Comparison of ENCODE assay signal across 10 cellular contexts in the genomic region with DNA sequence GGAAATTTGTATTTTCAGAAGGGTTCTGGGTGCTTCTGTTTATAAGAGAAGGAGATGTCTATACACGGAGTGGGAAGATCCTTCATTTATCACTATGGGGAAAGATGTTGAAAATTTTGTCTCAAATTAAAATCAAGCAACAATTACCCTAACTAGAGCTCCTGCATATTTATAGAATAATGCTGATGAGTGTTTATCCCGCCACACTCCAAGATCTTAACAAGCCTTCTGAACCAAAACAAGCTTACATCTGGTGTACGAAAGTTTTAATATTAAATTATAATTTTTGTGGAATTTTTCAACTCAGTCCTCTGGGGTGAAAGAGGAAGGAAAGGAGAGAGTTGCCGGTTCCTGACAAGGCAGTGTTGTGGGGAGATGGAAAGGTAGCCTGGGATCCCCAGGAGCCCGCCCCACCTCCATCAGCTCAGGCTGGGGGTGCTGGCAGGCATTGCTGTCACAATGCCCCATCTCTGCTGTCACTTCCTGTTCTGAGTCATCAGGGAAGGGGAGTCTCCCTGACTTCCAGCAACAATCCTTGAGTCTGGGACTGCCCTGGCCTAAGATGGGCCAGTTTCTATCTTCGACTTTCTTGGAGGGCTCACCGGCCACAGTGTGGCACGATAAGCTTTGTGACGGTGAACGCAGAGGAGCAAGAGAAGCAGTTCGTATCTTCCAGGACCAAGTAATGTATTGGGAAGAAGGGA.
A peak's percentile ranks its signal among the peaks of the same experiment; 100 is the strongest.
DNase-seq lines count a peak whose midpoint lies in the region; ATAC-seq and TF ChIP-seq lines count a peak whose summit lies in the region.
"Had no signal": no experiment of that assay in that cellular context is flagged by ENCODE, and none has a peak within 500 bp of the region (broad histone marks: within the 10 kb centered on the region; RNA-seq: fewer than 3 reads in every experiment).

No MANE protein-coding gene starts in this region.

- TF ChIP-seq CTCF in hepatocyte (IDR thresholded peaks at IDR 0.05; ENCODE audit: poor library complexity) = no peak
- TF ChIP-seq CTCF in thyroid gland (IDR thresholded peaks at IDR 0.05) = no peak

- no peak for ATAC-seq in activated T-cell treated with anti-CD3 and anti-CD28 coated beads, Interleukin-2, amount 50 U/mL, for 4 hours
- ATAC-seq in activated T-helper 17 cell treated with anti-CD3 and anti-CD28 coated beads, Interleukin-2, amount 50 U/mL, for 72 hours (replicated peaks) = peak; percentile 45
- no peak for ATAC-seq in HG03039 (IDR thresholded peaks at IDR 0.05; ENCODE audit: unreplicated experiment)

- no peak overlapping the region for H3K4me2 ChIP-seq in hepatocyte

- no peak for TF ChIP-seq POLR2A in thyroid gland (IDR thresholded peaks at IDR 0.05)

- no peak overlapping the region for H2AFZ ChIP-seq in hepatocyte

- H3K36me3 Mint-ChIP-seq in activated T-cell treated with anti-CD3 and anti-CD28 coated beads, Interleukin-2, amount 50 U/mL, for 24 hours (ENCODE audit: low read depth) = peaks cover 91% of the 10 kb centered on the region
- H3K36me3 Mint-ChIP-seq in activated T-cell treated with anti-CD3 and anti-CD28 coated beads, Interleukin-2, amount 50 U/mL, for 4 hours (ENCODE audit: insufficient read depth) = peaks cover 47% of the 10 kb centered on the region
- H3K36me3 Mint-ChIP-seq in activated T-helper 17 cell treated with anti-CD3 and anti-CD28 coated beads, Interleukin-2, amount 50 U/mL, for 72 hours (ENCODE audit: low read depth) = peaks cover 100% of the 10 kb centered on the region

- H3K27me3 Mint-ChIP-seq in activated T-cell treated with anti-CD3 and anti-CD28 coated beads, Interleukin-2, amount 50 U/mL, for 24 hours = no peaks in the 10 kb centered on the region
- H3K27me3 Mint-ChIP-seq in activated T-cell treated with anti-CD3 and anti-CD28 coated beads, Interleukin-2, amount 50 U/mL, for 4 hours (ENCODE audit: low read depth) = no peaks in the 10 kb centered on the region
- no peaks in the 10 kb centered on the region for H3K27me3 Mint-ChIP-seq in activated T-helper 17 cell treated with anti-CD3 and anti-CD28 coated beads, Interleukin-2, amount 50 U/mL, for 72 hours

- DNase-seq in activated T-cell treated with anti-CD3 and anti-CD28 coated beads, Interleukin-2, amount 50 U/mL, for 24 hours = no peak
- DNase-seq in activated T-cell treated with anti-CD3 and anti-CD28 coated beads, Interleukin-2, amount 50 U/mL, for 4 hours = no peak
- no peak for DNase-seq in hepatocyte (ENCODE audit: low spot score)
- no peak for DNase-seq in thyroid gland
- DNase-seq in NCI-H2081 (lab: John Stamatoyannopoulos, UW) = no peak
- DNase-seq in NCI-H1105 (lab: John Stamatoyannopoulos, UW) = no peak
- DNase-seq: SHP77 treated with DMSO at 0.1 percent for 48 hours had no signal

- peaks cover 3% of the 10 kb centered on the region for H3K36me3 ChIP-seq in hepatocyte (replicated peaks; ENCODE audit: insufficient read depth, low read depth)
- H3K36me3 ChIP-seq in thyroid gland = peaks cover 45 to 56% of the 10 kb centered on the region in 2 donors

- H3K4me3 ChIP-seq in hepatocyte = no peak overlapping the region
- H3K4me3 ChIP-seq in thyroid gland (replicated peaks in 1 of 3) = no peak overlapping the region

- H3K9me3 ChIP-seq in hepatocyte (ENCODE audit: low read depth) = no peaks in the 10 kb centered on the region
- H3K9me3 ChIP-seq in thyroid gland = no peaks in the 10 kb centered on the region

- H3K79me2 ChIP-seq in hepatocyte = no peaks in the 10 kb centered on the region

- no peaks in the 10 kb centered on the region for H4K20me1 ChIP-seq in hepatocyte (ENCODE audit: insufficient read depth, poor library complexity, severe bottlenecking)

- no peaks in the 10 kb centered on the region for H3K9me2 ChIP-seq in hepatocyte (replicated peaks; ENCODE audit: insufficient read depth)

- H3K27ac ChIP-seq in hepatocyte (peak overlapping the region; percentile 29), thyroid gland (peak overlapping the region in 2 of 3 donors; percentile 29 to 35)
- H3K27ac ChIP-seq: C4-2B had no signal

- H3K27me3 ChIP-seq in hepatocyte = no peaks in the 10 kb centered on the region
- no peaks in the 10 kb centered on the region for H3K27me3 ChIP-seq in thyroid gland

- peaks cover 34% of the 10 kb centered on the region for H3K4me1 Mint-ChIP-seq in activated T-cell treated with anti-CD3 and anti-CD28 coated beads, Interleukin-2, amount 50 U/mL, for 24 hours (ENCODE audit: low read depth)
- H3K4me1 Mint-ChIP-seq in activated T-cell treated with anti-CD3 and anti-CD28 coated beads, Interleukin-2, amount 50 U/mL, for 4 hours (ENCODE audit: low read depth) = peaks cover 6% of the 10 kb centered on the region
- peaks cover 16% of the 10 kb centered on the region for H3K4me1 Mint-ChIP-seq in activated T-helper 17 cell treated with anti-CD3 and anti-CD28 coated beads, Interleukin-2, amount 50 U/mL, for 72 hours

- H3K4me1 ChIP-seq in hepatocyte (ENCODE audit: insufficient read depth) (peaks cover 16% of the 10 kb centered on the region), thyroid gland (peaks cover 0 to 4% of the 10 kb centered on the region in 2 donors)

- intact Hi-C loops in thyroid gland (cut with DNase I) = no loop called here

- whole genome bisulfite sequencing in hepatocyte (ENCODE audit: low lambda C conversion rate, missing lambda C conversion rate) = 90% methylated on average over 11 of the region's 11 CpGs
- WGBS in thyroid gland, 2 donors = 76 to 87% methylated on average over 11 of the region's 11 CpGs

- peak overlapping the region; percentile 70 for H3K27ac Mint-ChIP-seq in activated T-cell treated with anti-CD3 and anti-CD28 coated beads, Interleukin-2, amount 50 U/mL, for 24 hours
- H3K27ac Mint-ChIP-seq in activated T-helper 17 cell treated with anti-CD3 and anti-CD28 coated beads, Interleukin-2, amount 50 U/mL, for 72 hours = peak overlapping the region; percentile 89

- H3K9me3 Mint-ChIP-seq in activated T-cell treated with anti-CD3 and anti-CD28 coated beads, Interleukin-2, amount 50 U/mL, for 24 hours = peaks cover 2% of the 10 kb centered on the region
- H3K9me3 Mint-ChIP-seq in activated T-cell treated with anti-CD3 and anti-CD28 coated beads, Interleukin-2, amount 50 U/mL, for 4 hours = no peaks in the 10 kb centered on the region
- H3K9me3 Mint-ChIP-seq in activated T-helper 17 cell treated with anti-CD3 and anti-CD28 coated beads, Interleukin-2, amount 50 U/mL, for 72 hours = peaks cover 4% of the 10 kb centered on the region

- no peak overlapping the region for H3K4me3 Mint-ChIP-seq in activated T-cell treated with anti-CD3 and anti-CD28 coated beads, Interleukin-2, amount 50 U/mL, for 24 hours
- no peak overlapping the region for H3K4me3 Mint-ChIP-seq in activated T-cell treated with anti-CD3 and anti-CD28 coated beads, Interleukin-2, amount 50 U/mL, for 4 hours
- peak overlapping the region; percentile 57 for H3K4me3 Mint-ChIP-seq in activated T-helper 17 cell treated with anti-CD3 and anti-CD28 coated beads, Interleukin-2, amount 50 U/mL, for 72 hours
